1 cellular context compared by ENCODE assay signal in the genomic region with DNA sequence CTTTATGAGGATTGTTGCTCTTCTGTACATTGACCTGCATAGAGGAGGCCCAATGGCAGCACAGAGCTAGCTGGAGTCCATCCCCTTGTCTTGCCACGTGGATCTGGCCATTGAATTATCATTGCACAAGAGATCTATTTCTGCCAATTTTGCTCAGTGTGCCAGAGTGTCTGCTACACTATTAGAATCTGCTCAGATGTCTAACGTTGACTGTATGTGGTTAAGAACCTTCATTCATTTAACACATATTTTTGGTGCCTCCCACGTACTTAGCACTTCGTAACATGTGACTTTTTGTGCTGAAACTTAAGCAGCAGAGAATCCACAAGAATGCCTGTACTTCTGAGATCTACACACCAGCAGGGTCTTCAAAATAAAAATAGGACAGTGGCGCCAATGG.
TF ChIP-seq lines count a peak whose summit lies in the region.

No MANE protein-coding gene starts in this region.

TF ChIP-seq in GM23338, 12 proteins besides CTCF, POLR2A, EP300 and RAD21 (continued from another document):
- TF ChIP-seq ZNF462 (CRISPR knock-in tag; IDR thresholded peaks at IDR 0.05) (no peak), EZH2phosphoT487 (IDR thresholded peaks at IDR 0.05; ENCODE audit: unreplicated experiment) (no peak), STAT1 (IDR thresholded peaks at IDR 0.05; ENCODE audit: unreplicated experiment) (no peak), CREB1 (CRISPR knock-in tag; IDR thresholded peaks at IDR 0.05; ENCODE audit: low read depth) (no peak), JUNB (IDR thresholded peaks at IDR 0.05; ENCODE audit: unreplicated experiment) (no peak), ZNF331 (CRISPR knock-in tag; IDR thresholded peaks at IDR 0.05; ENCODE audit: low read depth) (no peak), POLR2AphosphoS5 (IDR thresholded peaks at IDR 0.05; ENCODE audit: low read depth) (no peak), ZNF114 (CRISPR knock-in tag; IDR thresholded peaks at IDR 0.05) (no peak)
- TF ChIP-seq, protein P1, sequence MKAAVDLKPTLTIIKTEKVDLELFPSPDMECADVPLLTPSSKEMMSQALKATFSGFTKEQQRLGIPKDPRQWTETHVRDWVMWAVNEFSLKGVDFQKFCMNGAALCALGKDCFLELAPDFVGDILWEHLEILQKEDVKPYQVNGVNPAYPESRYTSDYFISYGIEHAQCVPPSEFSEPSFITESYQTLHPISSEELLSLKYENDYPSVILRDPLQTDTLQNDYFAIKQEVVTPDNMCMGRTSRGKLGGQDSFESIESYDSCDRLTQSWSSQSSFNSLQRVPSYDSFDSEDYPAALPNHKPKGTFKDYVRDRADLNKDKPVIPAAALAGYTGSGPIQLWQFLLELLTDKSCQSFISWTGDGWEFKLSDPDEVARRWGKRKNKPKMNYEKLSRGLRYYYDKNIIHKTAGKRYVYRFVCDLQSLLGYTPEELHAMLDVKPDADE (IDR thresholded peaks at IDR 0.05), result no peak
